ENCODE assay signal across 10 cellular contexts in genomic region chr6:110476046-110476849, GRCh38. TPM values are rescaled to one million over a fixed set of nuclear protein-coding genes. Genes with fewer than 3 reads are reported as not detected.
DNase-seq lines count a peak whose midpoint lies in the region; ATAC-seq, FAIRE-seq and TF ChIP-seq lines count a peak whose summit lies in the region.
"Had no signal": no experiment of that assay in that cellular context is flagged by ENCODE, and none has a peak within 500 bp of the region (broad histone marks: within the 10 kb centered on the region; RNA-seq: fewer than 3 reads in every experiment).

TSS of gene SLC22A16 (minus strand) at chr6:110476613. CDS start at chr6:110476574, 39 bp downstream.

- no peaks in the 10 kb centered on the region for H3K36me3 Mint-ChIP-seq in CD4-positive, alpha-beta T cell (ENCODE audit: low read depth)

- no peak for TF ChIP-seq CTCF in CD4-positive, alpha-beta T cell (IDR thresholded peaks at IDR 0.05)
- TF ChIP-seq CTCF in epithelial cell of proximal tubule (conservative IDR thresholded peaks at IDR 0.05; ENCODE audit: low read depth, low read length): no peak
- no peak for TF ChIP-seq CTCF in osteoblast (IDR thresholded peaks at IDR 0.05; ENCODE audit: extremely low read depth, low read depth, low read length)
- TF ChIP-seq CTCF in PC-9 (conservative IDR thresholded peaks at IDR 0.05): no peak

- H3K9me3 ChIP-seq in CD4-positive, alpha-beta T cell (ENCODE audit: control insufficient read depth, low read length): no peaks in the 10 kb centered on the region
- no peaks in the 10 kb centered on the region for H3K9me3 ChIP-seq in osteoblast (ENCODE audit: low read depth, low read length)
- no peaks in the 10 kb centered on the region; the same call in 1 of the 2 replicates for H3K9me3 ChIP-seq in PC-9 (ENCODE audit: insufficient read depth, low read depth)

- H3K36me3 ChIP-seq in osteoblast (ENCODE audit: insufficient read depth, low read length) (no peaks in the 10 kb centered on the region), PC-9 (ENCODE audit: low read depth) (no peaks in the 10 kb centered on the region)

- FAIRE-seq in RCC 7860 (lab: Jason Lieb, UNC): no peak

- no TSS peak for BruUV-seq in PC-9 (replicated peaks; lab: Mats Ljungman, UMichigan)

- intact Hi-C loops in CD4-positive, alpha-beta T cell (cut with DNase I, micrococcal nuclease): no loop called here
- intact Hi-C loops in PC-9 (cut with micrococcal nuclease; ENCODE audit: unreplicated experiment): no loop called here

- no peak for DNase-seq in CD4-positive, alpha-beta T cell
- DNase-seq in NCI-H524 treated with DMSO at 0.1 percent for 48 hours (lab: John Stamatoyannopoulos, UW) (peak; percentile 16), epithelial cell of proximal tubule (ENCODE audit: low read depth) (no peak), osteoblast (ENCODE audit: insufficient read length, low spot score, missing footprints) (no peak), PC-9 (no peak), RCC 7860 (ENCODE audit: low spot score) (no peak)

- H3K4me1 ChIP-seq in osteoblast (ENCODE audit: insufficient read depth, low read length) (no peaks in the 10 kb centered on the region), PC-9 (replicated peaks; ENCODE audit: insufficient read depth) (no peaks in the 10 kb centered on the region)

- H2AFZ ChIP-seq in osteoblast (ENCODE audit: low read length) (no peak within 1 kb of the TSS), PC-9 (no peak within 1 kb of the TSS)

- H3K9me3 Mint-ChIP-seq in CD4-positive, alpha-beta T cell: no peaks in the 10 kb centered on the region

- CTCF ChIA-PET in CD4-positive, alpha-beta T cell (lab: Charles Lee): no interaction called here
- CTCF ChIA-PET in PC-9 (lab: Charles Lee): no interaction called here

- peaks cover 12% of the 10 kb centered on the region for H3K4me1 Mint-ChIP-seq in CD4-positive, alpha-beta T cell (ENCODE audit: low read depth)
- H3K4me1 Mint-ChIP-seq: neural crest cell had no signal

- H3K4me3 ChIP-seq in epithelial cell of proximal tubule (ENCODE audit: low read depth, low read length) (peak within 1 kb of the TSS; percentile 26), osteoblast (ENCODE audit: insufficient read depth, low read length) (peak within 1 kb of the TSS; percentile 39), PC-9 (no peak within 1 kb of the TSS)

- no peaks in the 10 kb centered on the region for H4K20me1 ChIP-seq in osteoblast (ENCODE audit: insufficient read depth, low read length)
- no peaks in the 10 kb centered on the region for H4K20me1 ChIP-seq in PC-9 (ENCODE audit: insufficient read depth)

- H3F3A ChIP-seq in PC-9 (ENCODE audit: insufficient read depth, low read depth): no peaks in the 10 kb centered on the region

- H3K4me2 ChIP-seq in osteoblast (ENCODE audit: insufficient read depth, low read length) (peak within 1 kb of the TSS; percentile 58), PC-9 (no peak within 1 kb of the TSS)
- H3K4me2 ChIP-seq: KMS-11 had no signal

- H3K27ac ChIP-seq in CD4-positive, alpha-beta T cell (ENCODE audit: low read depth, low read length): no peak within 1 kb of the TSS
- no peak within 1 kb of the TSS for H3K27ac ChIP-seq in osteoblast (ENCODE audit: low read depth, low read length)
- no peak within 1 kb of the TSS for H3K27ac ChIP-seq in PC-9
- H3K27ac ChIP-seq: KMS-11 had no signal

- H3K27me3 ChIP-seq in CD4-positive, alpha-beta T cell (ENCODE audit: control insufficient read depth, insufficient read depth, low read length): peaks cover 19% of the 10 kb centered on the region
- H3K27me3 ChIP-seq in osteoblast (ENCODE audit: insufficient read depth, low read length): peaks cover 39% of the 10 kb centered on the region
- H3K27me3 ChIP-seq in PC-9 (ENCODE audit: insufficient read depth, low read depth): no peaks in the 10 kb centered on the region

- no peak for ATAC-seq in CD4-positive, alpha-beta T cell (ENCODE audit: poor library complexity)
- ATAC-seq in GM21717 (IDR thresholded peaks at IDR 0.05; ENCODE audit: unreplicated experiment): no peak
- ATAC-seq in GM18868 (IDR thresholded peaks at IDR 0.05; ENCODE audit: unreplicated experiment): no peak

- H3K27me3 Mint-ChIP-seq in CD4-positive, alpha-beta T cell: peaks cover 63% of the 10 kb centered on the region

- H3K79me2 ChIP-seq in osteoblast (ENCODE audit: insufficient read depth, low read length) (no peaks in the 10 kb centered on the region), PC-9 (ENCODE audit: low read depth) (no peaks in the 10 kb centered on the region)

- POLR2A ChIA-PET in CD4-positive, alpha-beta T cell (lab: Charles Lee): no interaction called here
- POLR2A ChIA-PET in PC-9 (lab: Charles Lee; ENCODE audit: unreplicated experiment): no interaction called here

- peak within 1 kb of the TSS; percentile 59 for H3K4me3 Mint-ChIP-seq in CD4-positive, alpha-beta T cell
- H3K4me3 Mint-ChIP-seq: neural crest cell had no signal

- no peak within 1 kb of the TSS for H3K27ac Mint-ChIP-seq in CD4-positive, alpha-beta T cell

- H3K9me2 ChIP-seq in PC-9 (ENCODE audit: insufficient read depth): no peaks in the 10 kb centered on the region

RNA-seq across cellular contexts. Expression of gene SLC22A16, which starts in this region (rescaled TPM):
- total RNA-seq in CD4-positive, alpha-beta T cell: not detected
- total RNA-seq in epithelial cell of proximal tubule (0.14 TPM in 1 of 2 replicates, not detected in the other), osteoblast (0.36 TPM in 1 of 2 replicates, not detected in the other), PC-9 (2021) (not detected in 2 replicates)
- total RNA-seq: neural crest cell had no signal
